In the genomic region with DNA sequence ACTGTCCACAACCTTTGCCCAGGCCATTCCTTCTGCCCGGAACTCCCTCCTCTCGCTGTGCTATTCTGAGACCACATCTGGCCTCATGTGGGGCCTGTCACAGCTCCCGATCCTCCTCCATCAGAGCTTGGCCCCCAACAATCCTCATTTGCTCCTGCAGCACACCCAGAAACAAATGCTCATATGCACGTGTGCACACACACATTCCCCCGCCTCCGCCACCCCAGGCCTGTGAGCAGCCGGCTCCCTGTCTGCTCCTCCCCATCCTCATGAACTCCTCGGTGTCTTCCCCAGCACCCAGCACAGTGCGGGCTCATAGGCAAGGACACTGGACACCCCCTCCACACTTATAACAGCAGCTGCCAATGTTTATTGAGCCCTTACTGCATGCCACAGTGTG, we compare ENCODE assay signal across 21 cellular contexts. TPM values are rescaled to one million over a fixed set of nuclear protein-coding genes. Genes with fewer than 3 reads are reported as not detected.
DNase-seq lines count a peak whose midpoint lies in the region; ATAC-seq and TF ChIP-seq lines count a peak whose summit lies in the region.
"Had no signal": no experiment of that assay in that cellular context is flagged by ENCODE, and none has a peak within 500 bp of the region (broad histone marks: within the 10 kb centered on the region; RNA-seq: fewer than 3 reads in every experiment).

No MANE protein-coding gene starts in this region.

- TF ChIP-seq CTCF in dorsolateral prefrontal cortex (IDR thresholded peaks at IDR 0.05 in 54 of 56, conservative IDR thresholded peaks at IDR 0.05 in 2 of 56; ENCODE audit: low read depth in 1 of 56, partially characterized antibody in 56 of 56) (peak in 7 of 56 donors; percentile 18 to 35 (median 21)), thyroid gland (IDR thresholded peaks at IDR 0.05) (no peak)

- no peaks in the 10 kb centered on the region for H3K36me3 ChIP-seq in thyroid gland
- H3K36me3 ChIP-seq: BLaER1, Peyer's patch had no signal

- H3K27me3 ChIP-seq in dorsolateral prefrontal cortex: no peaks in the 10 kb centered on the region
- H3K27me3 ChIP-seq in thyroid gland: no peaks in the 10 kb centered on the region
- H3K27me3 ChIP-seq: BLaER1, Peyer's patch had no signal

- no peaks in the 10 kb centered on the region for H3K9me3 ChIP-seq in thyroid gland
- H3K9me3 ChIP-seq: BLaER1, Peyer's patch had no signal

- no peaks in the 10 kb centered on the region for H3K27me3 Mint-ChIP-seq in T-helper 2 cell treated with Interferon-gamma antibody and Interleukin-4, amounts not matched to agents 5 μg/mL and 100 μg/mL, for 36 hours (ENCODE audit: low read depth)

- peaks cover 26 to 38% of the 10 kb centered on the region in 2 donors for H3K4me1 ChIP-seq in thyroid gland

- TF ChIP-seq POLR2A in thyroid gland (IDR thresholded peaks at IDR 0.05): no peak

- H3K9me3 Mint-ChIP-seq in T-helper 2 cell treated with Interferon-gamma antibody and Interleukin-4, amounts not matched to agents 5 μg/mL and 100 μg/mL, for 36 hours: no peaks in the 10 kb centered on the region

- H3K4me1 Mint-ChIP-seq in T-helper 2 cell treated with Interferon-gamma antibody and Interleukin-4, amounts not matched to agents 5 μg/mL and 100 μg/mL, for 36 hours (ENCODE audit: low read depth): no peaks in the 10 kb centered on the region

- no peak for ATAC-seq in HG03354 (IDR thresholded peaks at IDR 0.05; ENCODE audit: poor library complexity, severe bottlenecking, unreplicated experiment)

- peak overlapping the region in 1 of 59 donors; percentile 18 for H3K4me3 ChIP-seq in dorsolateral prefrontal cortex
- no peak overlapping the region for H3K4me3 ChIP-seq in thyroid gland (replicated peaks in 1 of 3)
- H3K4me3 ChIP-seq: BLaER1, GM23248, Peyer's patch had no signal

- intact Hi-C loops in dorsolateral prefrontal cortex (cut with DNase I): no loop called here
- intact Hi-C loops in thyroid gland (cut with DNase I): no loop called here

- H3K27ac ChIP-seq in dorsolateral prefrontal cortex (peak overlapping the region in 58 of 59 donors; percentile 86 to 100 (median 99)), temporal lobe (ENCODE audit: low read depth, low read length) (peak overlapping the region; percentile 100), thyroid gland (no peak overlapping the region)
- H3K27ac ChIP-seq: 22Rv1, BLaER1, GM23248, Peyer's patch had no signal

- peak overlapping the region; percentile 17 for H3K27ac Mint-ChIP-seq in T-helper 2 cell treated with Interferon-gamma antibody and Interleukin-4, amounts not matched to agents 5 μg/mL and 100 μg/mL, for 36 hours

- no peak overlapping the region for H3K4me3 Mint-ChIP-seq in T-helper 2 cell treated with Interferon-gamma antibody and Interleukin-4, amounts not matched to agents 5 μg/mL and 100 μg/mL, for 36 hours

- no peak for DNase-seq in T-helper 2 cell treated with Interferon-gamma antibody and Interleukin-4, amounts not matched to agents 5 μg/mL and 100 μg/mL, for 36 hours (ENCODE audit: low spot score)
- no peak for DNase-seq in T-helper 2 cell
- peak in 5 of 10 donors; percentile 64 to 76 (median 73) for DNase-seq in dorsolateral prefrontal cortex
- DNase-seq in medulla oblongata (ENCODE audit: extremely low spot score): peak; percentile 35
- DNase-seq in thyroid gland: no peak
- no peak for DNase-seq in HK-2 (ENCODE audit: unreplicated experiment)
- DNase-seq: DMS 273 treated with DMSO at 0.1 percent for 48 hours, GM23248, Kasumi-1, NCI-H1417, NCI-H1930, NCI-H2171, NCI-H446 treated with DMSO at 0.1 percent for 48 hours, NCI-H774, Peyer's patch, SIG-M5 had no signal

- 88 to 92% methylated on average over 9 of the region's 9 CpGs for WGBS in thyroid gland, 2 donors

- H3K36me3 Mint-ChIP-seq in T-helper 2 cell treated with Interferon-gamma antibody and Interleukin-4, amounts not matched to agents 5 μg/mL and 100 μg/mL, for 36 hours (ENCODE audit: low read depth): no peaks in the 10 kb centered on the region

RNA-seq across cellular contexts. Expression of a gene that starts 29.7 kb away (rescaled TPM):
- total RNA-seq in dorsolateral prefrontal cortex (100 to 1,000 TPM in 12 of 120 experiments, 10 to 100 TPM in 108; 45.5 to 186 (median 75.9) TPM), temporal lobe (21.6 TPM), thyroid gland (10 to 100 TPM; 52.2 to 81.4 (median 57.5) TPM)

RNA-seq across cellular contexts. Expression of a gene that starts 43.1 kb away (rescaled TPM):
- total RNA-seq in dorsolateral prefrontal cortex (100 to 1,000 TPM in 35 of 120 experiments, 10 to 100 TPM in 85; 19.6 to 299 (median 76.3) TPM), temporal lobe (5.2 TPM), thyroid gland (under 1 TPM in 1 of 4 donors, not detected in 3; 0.34 TPM)
- total RNA-seq: Daoy, GM23248 had no signal

RNA-seq across cellular contexts. Expression of a gene that starts 56.5 kb away (rescaled TPM):
- total RNA-seq in dorsolateral prefrontal cortex (1 to 10 TPM in 92 of 120 experiments, under 1 TPM in 20, not detected in 8; 0.35 to 9.3 (median 1.9) TPM), temporal lobe (1.2 TPM), thyroid gland (1 to 10 TPM in 1 of 4 donors, under 1 TPM in 1, not detected in 2; 0.88 to 1.0 TPM)
- total RNA-seq: Daoy, Peyer's patch had no signal

Comparison
In these comparisons a context has a peak if more than half of its experiments do, and no peak if none do; other contexts are left out.
1. H3K27ac ChIP-seq: peak in dorsolateral prefrontal cortex (58 of 59) and temporal lobe (single experiment); none in thyroid gland (0 of 3).